ENCODE assay signal across 1 cellular context in the genomic region with DNA sequence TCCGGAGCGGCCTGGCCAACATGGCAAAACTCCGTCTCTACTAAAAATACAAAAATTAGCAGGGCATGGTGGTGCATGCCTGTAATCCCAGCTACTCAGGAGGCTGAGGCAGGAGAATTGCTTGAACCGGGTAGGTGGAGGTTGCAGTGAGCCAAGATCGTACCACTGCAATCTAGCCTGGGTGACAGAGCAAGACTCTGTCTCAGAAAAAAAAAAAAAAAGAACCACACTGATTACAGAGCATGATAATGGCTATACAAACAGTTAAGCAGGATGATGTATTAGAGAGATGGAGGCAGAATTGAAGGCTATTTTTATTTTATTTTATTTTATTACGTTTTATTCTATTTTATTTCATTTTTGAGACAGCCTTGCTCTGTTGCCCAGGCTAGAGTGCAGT. TPM values are rescaled to one million over a fixed set of nuclear protein-coding genes. Genes with fewer than 3 reads are reported as not detected.
"Had no signal": no experiment of that assay in that cellular context is flagged by ENCODE, and none has a peak within 500 bp of the region (broad histone marks: within the 10 kb centered on the region; RNA-seq: fewer than 3 reads in every experiment).

No MANE protein-coding gene starts in this region.

RNA-seq across cellular contexts. Expression of a gene that starts 9.8 kb away (rescaled TPM):
- total RNA-seq: G401 had no signal

RNA-seq across cellular contexts. Expression of a gene that starts 35.3 kb away (rescaled TPM):
- total RNA-seq: G401 had no signal
